ENCODE assay signal across 8 cellular contexts in genomic region chr18:47929681-47930085, GRCh38. TPM values are rescaled to one million over a fixed set of nuclear protein-coding genes. Genes with fewer than 3 reads are reported as not detected.
A peak's percentile ranks its signal among the peaks of the same experiment; 100 is the strongest.
DNase-seq lines count a peak whose midpoint lies in the region; ATAC-seq and TF ChIP-seq lines count a peak whose summit lies in the region.

No MANE protein-coding gene starts in this region.

- no CpG with 5 or more reads among the region's 10 CpGs for WGBS in iPS DF 6.9 (ENCODE audit: insufficient coverage, insufficient read length)

- peak overlapping the region; percentile 65 for H3K27ac ChIP-seq in CD8-positive, alpha-beta T cell (ENCODE audit: low read depth, low read length)
- peak overlapping the region; percentile 97 for H3K27ac ChIP-seq in HCT116 (ENCODE audit: low read depth, low read length)
- no peak overlapping the region for H3K27ac ChIP-seq in iPS DF 6.9 (ENCODE audit: low read length)
- H3K27ac ChIP-seq in skin epidermis: peak overlapping the region; percentile 80 to 99 (median 96)

- H3K4me3 Mint-ChIP-seq in CD8-positive, alpha-beta T cell: peak overlapping the region; percentile 91
- H3K4me3 Mint-ChIP-seq in activated naive CD8-positive, alpha-beta T cell treated with anti-CD3 and anti-CD28 coated beads for 36 hours: peak overlapping the region; percentile 89

- H3K4me1 ChIP-seq in CD8-positive, alpha-beta T cell (ENCODE audit: insufficient read depth, low read length): peaks cover 48% of the 10 kb centered on the region
- H3K4me1 ChIP-seq in HCT116 (ENCODE audit: control insufficient read depth in 1 of 2, insufficient read depth in 2 of 2, low read length in 2 of 2) (peaks cover 7 to 25% of the 10 kb centered on the region in 2 experiments), iPS DF 6.9 (ENCODE audit: control insufficient read depth, insufficient read depth, low read length) (no peaks in the 10 kb centered on the region; the same call in 1 of the 2 replicates)

- intact Hi-C loops in CD8-positive, alpha-beta T cell (cut with DNase I, micrococcal nuclease): loop anchor here (2.0 to 10.0 kb wide), 9 partner anchors 23 to 1883 kb away; partner anchors contain the start of genes KATNAL2 (in 2 of the 2), PIAS2 (in 2 of the 2), ACAA2 (in 1 of the 2) and HAUS1 (in 1 of the 2)
- intact Hi-C loops in HCT116 (cut with micrococcal nuclease): loop anchor here (2.0 kb wide), 1 partner anchor 73 kb away; no protein-coding TSS in a partner anchor

- H3K4me3 ChIP-seq in CD8-positive, alpha-beta T cell (ENCODE audit: low read depth, low read length): peak overlapping the region; percentile 77
- H3K4me3 ChIP-seq in HCT116 (replicated peaks in 1 of 2; ENCODE audit: low read depth in 1 of 2, low read length in 2 of 2) (peak overlapping the region; percentile 72 to 82), iPS DF 6.9 (ENCODE audit: low read length) (peak overlapping the region; percentile 95), skin epidermis (peak overlapping the region; percentile 69 to 94 (median 80))

- peaks cover 3% of the 10 kb centered on the region; the same call in 1 of the 2 replicates for H4K20me1 ChIP-seq in HCT116 (ENCODE audit: insufficient read depth)

- peaks cover 56% of the 10 kb centered on the region for H3K79me2 ChIP-seq in HCT116 (ENCODE audit: insufficient read depth, low read length)

- H3K36me3 Mint-ChIP-seq in CD8-positive, alpha-beta T cell: peaks cover 7% of the 10 kb centered on the region
- H3K36me3 Mint-ChIP-seq in activated naive CD8-positive, alpha-beta T cell treated with anti-CD3 and anti-CD28 coated beads for 36 hours: peaks cover 16% of the 10 kb centered on the region

- no peaks in the 10 kb centered on the region for H3K9me2 ChIP-seq in HCT116 (ENCODE audit: insufficient read depth)

- no peaks in the 10 kb centered on the region for H3K9me3 Mint-ChIP-seq in CD8-positive, alpha-beta T cell
- peaks cover 1% of the 10 kb centered on the region for H3K9me3 Mint-ChIP-seq in activated naive CD8-positive, alpha-beta T cell treated with anti-CD3 and anti-CD28 coated beads for 36 hours

- no peak for TF ChIP-seq POLR2A in HCT116 (IDR thresholded peaks at IDR 0.05; ENCODE audit: borderline replicate concordance, extremely low read depth, insufficient read depth, insufficient read length)

- DNase-seq in CD8-positive, alpha-beta T cell: no peak
- DNase-seq in HCT116 (ENCODE audit: low read depth, low spot score) (no peak), iPS DF 6.9 (ENCODE audit: low read depth, low spot score) (no peak), HPDE6-E6E7 (ENCODE audit: extremely low spot score) (no peak)
- DNase-seq in activated naive CD8-positive, alpha-beta T cell treated with anti-CD3 and anti-CD28 coated beads for 36 hours: no peak

- H3K27ac Mint-ChIP-seq in CD8-positive, alpha-beta T cell: peak overlapping the region; percentile 91
- H3K27ac Mint-ChIP-seq in activated naive CD8-positive, alpha-beta T cell treated with anti-CD3 and anti-CD28 coated beads for 36 hours: peak overlapping the region; percentile 90

- TSS peak; percentile 52 for BruUV-seq in HCT116 (replicated peaks; lab: Mats Ljungman, UMichigan)

- H3K27me3 Mint-ChIP-seq in CD8-positive, alpha-beta T cell (ENCODE audit: low read depth): no peaks in the 10 kb centered on the region
- no peaks in the 10 kb centered on the region for H3K27me3 Mint-ChIP-seq in activated naive CD8-positive, alpha-beta T cell treated with anti-CD3 and anti-CD28 coated beads for 36 hours

- peak overlapping the region; percentile 89 for H3K9ac ChIP-seq in HCT116 (ENCODE audit: low read length)

- no peaks in the 10 kb centered on the region for H3K36me3 ChIP-seq in CD8-positive, alpha-beta T cell (ENCODE audit: insufficient read depth, low read length)
- no peaks in the 10 kb centered on the region for H3K36me3 ChIP-seq in HCT116 (ENCODE audit: control insufficient read depth in 1 of 2, insufficient read depth in 2 of 2, low read length in 2 of 2)
- H3K36me3 ChIP-seq in iPS DF 6.9 (ENCODE audit: control insufficient read depth, insufficient read depth, low read length): no peaks in the 10 kb centered on the region

- H2AFZ ChIP-seq in HCT116 (ENCODE audit: low read depth, low read length, poor library complexity, severe bottlenecking): no peak overlapping the region

- no peak for ATAC-seq in CD8-positive, alpha-beta T cell
- ATAC-seq in HCT116: no peak
- ATAC-seq in HG03378 (IDR thresholded peaks at IDR 0.05; ENCODE audit: unreplicated experiment): no peak
- no peak for ATAC-seq in GM18519 (IDR thresholded peaks at IDR 0.05; ENCODE audit: low FRiP score, unreplicated experiment)

- TF ChIP-seq CTCF in CD8-positive, alpha-beta T cell (IDR thresholded peaks at IDR 0.05): no peak
- TF ChIP-seq CTCF in HCT116 (IDR thresholded peaks at IDR 0.05 in 2 of 3, conservative IDR thresholded peaks at IDR 0.05 in 1 of 3; ENCODE audit: borderline replicate concordance in 1 of 3, insufficient read depth in 1 of 3, low read depth in 2 of 3, low read length in 2 of 3): no peak

- H3K4me1 Mint-ChIP-seq in CD8-positive, alpha-beta T cell (ENCODE audit: low read depth): peaks cover 55% of the 10 kb centered on the region
- peaks cover 49% of the 10 kb centered on the region for H3K4me1 Mint-ChIP-seq in activated naive CD8-positive, alpha-beta T cell treated with anti-CD3 and anti-CD28 coated beads for 36 hours

- no peak for TF ChIP-seq RAD21 in HCT116 (IDR thresholded peaks at IDR 0.05; ENCODE audit: low read depth)

- CTCF ChIA-PET in CD8-positive, alpha-beta T cell (lab: Charles Lee): interaction anchor here (0.6 to 1.5 kb wide), 3 partner anchors 21 to 118 kb away, joined by 3 to 4 read pairs (median 3); no protein-coding TSS in a partner anchor
- CTCF ChIA-PET in HCT116 (lab: Charles Lee): no interaction called here

- POLR2A ChIA-PET in CD8-positive, alpha-beta T cell (lab: Charles Lee): interaction anchor here (0.7 to 5.7 kb wide), 8 partner anchors 10 to 770 kb away, joined by 3 to 46 read pairs (median 5); no protein-coding TSS in a partner anchor
- POLR2A ChIA-PET in HCT116 (lab: Charles Lee): interaction anchor here (0.7 to 1.0 kb wide), 2 partner anchors 114 to 157 kb away, joined by 3 read pairs; no protein-coding TSS in a partner anchor

- H3K27me3 ChIP-seq in CD8-positive, alpha-beta T cell (ENCODE audit: insufficient read depth, low read length): no peaks in the 10 kb centered on the region
- H3K27me3 ChIP-seq in HCT116 (ENCODE audit: insufficient read depth, low read length) (no peaks in the 10 kb centered on the region), iPS DF 6.9 (ENCODE audit: control insufficient read depth, insufficient read depth, low read length) (no peaks in the 10 kb centered on the region)

- H3K9me3 ChIP-seq in CD8-positive, alpha-beta T cell (ENCODE audit: low read length): no peaks in the 10 kb centered on the region
- no peaks in the 10 kb centered on the region for H3K9me3 ChIP-seq in HCT116 (ENCODE audit: control insufficient read depth in 1 of 2, insufficient read depth in 1 of 2, low read depth in 1 of 2, low read length in 2 of 2)
- no peaks in the 10 kb centered on the region for H3K9me3 ChIP-seq in iPS DF 6.9 (ENCODE audit: control insufficient read depth, insufficient read depth, low read length)

- H3K4me2 ChIP-seq in HCT116 (ENCODE audit: low read length): peak overlapping the region; percentile 81

- RAD21 ChIA-PET in HCT116 (lab: Charles Lee; ENCODE audit: low non-redundant PET in 1 of 2, low total read pairs in 2 of 2, uncharacterized antibody in 2 of 2, unreplicated experiment in 2 of 2): no interaction called here

TF ChIP-seq in HCT116, 20 proteins besides CTCF, POLR2A, EP300 and RAD21:
- TF ChIP-seq SIN3A (IDR thresholded peaks at IDR 0.05; ENCODE audit: low read depth) (0 out of 2 replicates have a peak, but pooled peaks have one; percentile 3), REST (IDR thresholded peaks at IDR 0.05; ENCODE audit: low read depth) (no peak)

RNA-seq across cellular contexts. Expression of gene SMAD2, which starts 0.8 kb away (rescaled TPM):
- total RNA-seq in CD8-positive, alpha-beta T cell: 10 to 100 TPM; 70.9 to 72.4 TPM
- total RNA-seq in HCT116 (2021; ENCODE audit: unreplicated experiment): 130 TPM
- polyA plus RNA-seq in HCT116 (2012): 61.4 and 72.8 TPM in 2 replicates
- total RNA-seq in activated naive CD8-positive, alpha-beta T cell treated with anti-CD3 and anti-CD28 coated beads for 36 hours: 100 to 1,000 TPM; 101 to 105 TPM
